11 cellular contexts compared by ENCODE assay signal in the genomic region with DNA sequence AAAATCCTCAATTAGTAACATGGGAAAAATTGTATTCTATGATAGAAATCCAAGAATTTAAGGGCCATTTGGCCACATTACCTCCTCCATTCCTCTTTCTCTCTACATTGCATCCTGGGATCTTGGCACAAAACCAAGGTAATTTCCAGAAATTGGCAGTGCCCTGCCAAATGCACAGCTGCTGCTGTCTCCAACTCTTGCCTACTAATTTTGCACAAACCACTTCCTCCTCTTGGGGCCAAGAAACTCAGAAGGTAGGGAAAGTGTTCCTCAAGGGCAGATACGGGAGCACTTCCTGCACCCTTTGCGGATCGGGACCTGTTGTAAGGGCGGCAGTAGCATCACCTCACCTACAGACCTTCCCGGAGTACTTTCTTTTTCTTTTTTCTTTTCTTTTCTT. TPM values are rescaled to one million over a fixed set of nuclear protein-coding genes. Genes with fewer than 3 reads are reported as not detected.
DNase-seq lines count a peak whose midpoint lies in the region; ATAC-seq and TF ChIP-seq lines count a peak whose summit lies in the region.
"Had no signal": no experiment of that assay in that cellular context is flagged by ENCODE, and none has a peak within 500 bp of the region (broad histone marks: within the 10 kb centered on the region; RNA-seq: fewer than 3 reads in every experiment).

No MANE protein-coding gene starts in this region.

- TF ChIP-seq CTCF in upper lobe of right lung (IDR thresholded peaks at IDR 0.05) (no peak), thyroid gland (IDR thresholded peaks at IDR 0.05) (no peak)

- TF ChIP-seq POLR2A in thyroid gland (IDR thresholded peaks at IDR 0.05): no peak

- ATAC-seq in upper lobe of right lung (peak; percentile 87), HG03378 (IDR thresholded peaks at IDR 0.05; ENCODE audit: unreplicated experiment) (no peak)
- ATAC-seq: left ventricle myocardium superior had no signal

- H3K9me3 ChIP-seq in upper lobe of right lung (no peaks in the 10 kb centered on the region), thyroid gland (no peaks in the 10 kb centered on the region)

- H3K4me1 ChIP-seq in upper lobe of right lung (no peaks in the 10 kb centered on the region), thyroid gland (peaks cover 0 to 3% of the 10 kb centered on the region in 2 donors)

- DNase-seq in NCI-H345 (lab: John Stamatoyannopoulos, UW): peak; percentile 31
- no peak for DNase-seq in NCI-H345 treated with DMSO at 0.1 percent for 48 hours (lab: John Stamatoyannopoulos, UW; ENCODE audit: unreplicated experiment)
- peak; percentile 94 for DNase-seq in NCI-H446 treated with DMSO at 0.1 percent for 48 hours (lab: John Stamatoyannopoulos, UW)
- peak; percentile 48 for DNase-seq in epithelial cell of prostate (ENCODE audit: low read depth, low spot score)
- DNase-seq in upper lobe of right lung: no peak
- DNase-seq in activated naive CD4-positive, alpha-beta T cell treated with Interleukin-2 at 50 U/mL for 16 hours: no peak
- DNase-seq in thyroid gland: no peak
- DNase-seq: left ventricle myocardium superior, trophoblast cell had no signal

- no peak overlapping the region for H3K4me3 ChIP-seq in upper lobe of right lung
- H3K4me3 ChIP-seq in thyroid gland (replicated peaks in 1 of 3): no peak overlapping the region
- H3K4me3 ChIP-seq: cardiac muscle cell had no signal

- H3K27me3 ChIP-seq in upper lobe of right lung: no peaks in the 10 kb centered on the region
- H3K27me3 ChIP-seq in thyroid gland: no peaks in the 10 kb centered on the region
- H3K27me3 ChIP-seq: cardiac muscle cell had no signal

- 82 to 84% methylated on average over 5 of the region's 5 CpGs for WGBS in thyroid gland, 2 donors

- intact Hi-C loops in upper lobe of right lung (cut with DNase I) (no loop called here), thyroid gland (cut with DNase I) (no loop called here)

- no peaks in the 10 kb centered on the region for H3K36me3 ChIP-seq in upper lobe of right lung
- no peaks in the 10 kb centered on the region for H3K36me3 ChIP-seq in thyroid gland
- H3K36me3 ChIP-seq: cardiac muscle cell had no signal

- H3K27ac ChIP-seq in epithelial cell of prostate (no peak overlapping the region), upper lobe of right lung (no peak overlapping the region), thyroid gland (no peak overlapping the region)
- H3K27ac ChIP-seq: cardiac muscle cell had no signal

RNA-seq across cellular contexts. Expression of a gene that starts 57.8 kb away (rescaled TPM):
- 37.6 TPM for total RNA-seq in upper lobe of right lung
- total RNA-seq in thyroid gland: 10 to 100 TPM; 44.4 to 58.0 (median 46.2) TPM

Comparison
In these comparisons a context has a peak if more than half of its experiments do, and no peak if none do; other contexts are left out.
1. DNase-seq: peak in NCI-H345 (single experiment), NCI-H446 treated with DMSO at 0.1 percent for 48 hours (single experiment) and epithelial cell of prostate (single experiment); none in NCI-H345 treated with DMSO at 0.1 percent for 48 hours (single experiment), upper lobe of right lung (single experiment), activated naive CD4-positive, alpha-beta T cell treated with Interleukin-2 at 50 U/mL for 16 hours (single experiment) and thyroid gland (0 of 2).